4 cellular contexts compared by ENCODE assay signal in the genomic region with DNA sequence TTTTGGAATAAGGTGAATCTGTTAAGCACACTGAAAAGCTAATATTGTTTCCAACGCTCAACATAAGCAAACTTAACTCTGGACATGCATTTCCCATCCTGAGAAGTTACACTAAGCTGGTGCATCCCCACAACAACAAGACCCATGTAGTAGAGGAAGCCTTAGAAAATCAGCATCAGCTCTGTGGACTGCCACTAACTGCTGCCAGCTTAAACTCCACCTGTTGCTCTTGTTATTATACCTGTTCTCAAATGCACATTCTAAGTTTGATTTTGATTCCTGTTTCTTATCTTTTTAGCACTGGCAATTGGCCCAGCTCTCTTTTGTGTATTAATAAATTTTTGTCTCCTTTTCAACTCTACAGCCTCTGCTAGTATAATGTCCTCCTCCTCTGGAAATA.
"Had no signal": no experiment of that assay in that cellular context is flagged by ENCODE, and none has a peak within 500 bp of the region (broad histone marks: within the 10 kb centered on the region; RNA-seq: fewer than 3 reads in every experiment).

No MANE protein-coding gene starts in this region.

- ATAC-seq: GM23338, HCT116 had no signal

- H3K36me3 ChIP-seq: HAP-1 had no signal

- H3K9me3 ChIP-seq: HAP-1 had no signal

- H3K27ac ChIP-seq: GM23248 had no signal

- H3K4me3 ChIP-seq: GM23248, GM23338, HAP-1 had no signal

- H3K4me1 ChIP-seq: HAP-1 had no signal
